ENCODE assay signal across 27 cellular contexts in the genomic region with DNA sequence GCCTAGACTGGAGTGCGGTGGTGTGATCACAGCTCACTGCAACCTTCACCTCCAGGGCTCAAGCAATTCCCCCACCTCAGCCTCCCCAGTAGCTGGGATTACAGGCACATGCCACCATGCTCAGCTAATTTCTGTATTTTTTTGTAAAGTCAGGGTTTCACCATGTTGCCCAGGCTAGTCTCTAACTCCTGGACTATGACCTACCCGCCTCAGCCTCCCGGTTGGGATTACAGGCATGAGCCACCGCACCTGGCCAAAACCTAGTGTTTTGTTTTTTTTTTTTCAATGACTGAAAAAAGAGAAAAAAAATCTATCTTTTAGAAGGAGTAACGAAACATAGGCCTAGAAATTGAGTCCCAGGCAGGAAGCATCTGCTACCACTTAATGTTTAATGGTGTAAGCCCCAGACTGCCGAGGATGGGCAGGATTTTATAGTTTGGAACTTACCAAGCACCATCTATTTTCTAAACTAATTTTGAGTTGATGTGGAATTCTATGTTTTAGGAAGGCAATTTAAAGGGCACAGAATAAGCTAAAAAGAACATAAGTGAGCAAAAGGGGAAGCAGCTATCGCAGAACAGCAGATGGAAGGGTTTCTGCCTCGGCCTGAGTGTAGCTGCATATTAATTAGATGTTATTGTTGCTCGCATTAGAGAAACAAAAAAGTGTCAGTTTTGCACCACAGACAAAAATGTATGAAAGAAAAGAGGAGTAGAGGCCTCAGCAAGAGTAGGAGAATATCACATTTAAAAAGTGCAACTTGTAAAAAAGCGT. TPM values are rescaled to one million over a fixed set of nuclear protein-coding genes. Genes with fewer than 3 reads are reported as not detected.
DNase-seq lines count a peak whose midpoint lies in the region; ATAC-seq and TF ChIP-seq lines count a peak whose summit lies in the region.
"Had no signal": no experiment of that assay in that cellular context is flagged by ENCODE, and none has a peak within 500 bp of the region (broad histone marks: within the 10 kb centered on the region; RNA-seq: fewer than 3 reads in every experiment).

No MANE protein-coding gene starts in this region.

- peak overlapping the region; percentile 7; the same call in 1 of the 2 replicates for H3K4me2 ChIP-seq in OCI-LY1 (ENCODE audit: low read length)
- no peak overlapping the region for H3K4me2 ChIP-seq in hepatocyte

- H3K36me3 ChIP-seq in OCI-LY1 (ENCODE audit: insufficient read depth, low read length) (no peaks in the 10 kb centered on the region), hepatocyte (replicated peaks; ENCODE audit: insufficient read depth, low read depth) (no peaks in the 10 kb centered on the region), uterus (no peaks in the 10 kb centered on the region)
- H3K36me3 ChIP-seq: heart right ventricle, thyroid gland had no signal

- peak; percentile 20 for DNase-seq in Ammon's horn (ENCODE audit: low spot score)
- DNase-seq in DMS 273 treated with DMSO at 0.1 percent for 48 hours (lab: John Stamatoyannopoulos, UW): peak; percentile 30
- no peak for DNase-seq in hepatocyte (ENCODE audit: low spot score)
- no peak for DNase-seq in uterus
- DNase-seq in T-helper 2 cell: no peak
- DNase-seq in NCI-H69 (lab: John Stamatoyannopoulos, UW): no peak
- DNase-seq: activated effector memory CD4-positive, alpha-beta T cell treated with Interleukin-2 at 50 U/mL for 16 hours; activated T-cell treated with anti-CD3 and anti-CD28 coated beads for 4 hours; CD4-positive, alpha-beta T cell; effector CD4-positive, alpha-beta T cell; heart right ventricle; naive thymus-derived CD8-positive, alpha-beta T cell; NCI-H1694 treated with DMSO at 0.1 percent for 48 hours; PC-3; right cardiac atrium; stimulated activated CD4-positive, alpha-beta T cell treated with anti-CD3 and anti-CD28 coated beads, Interleukin-12 subunit alpha, Interleukin-12 subunit beta, amount 100 ng/mL, for 4 hours; stimulated activated CD4-positive, alpha-beta T cell treated with anti-CD3 and anti-CD28 coated beads, Interleukin-4, amount 100 ng/mL, for 4 hours; stimulated activated naive CD4-positive, alpha-beta T cell treated with Interleukin-2 at 50 U/mL for 16 hours; T1000; thyroid gland had no signal

- H2AFZ ChIP-seq in OCI-LY1 (ENCODE audit: low read length) (no peak overlapping the region), hepatocyte (no peak overlapping the region)
- H2AFZ ChIP-seq: parathyroid adenoma had no signal

- ATAC-seq in GM19467 (IDR thresholded peaks at IDR 0.05; ENCODE audit: unreplicated experiment): no peak
- ATAC-seq: activated CD4-positive, CD25-positive, alpha-beta regulatory T cell treated with anti-CD3 and anti-CD28 coated beads, Interleukin-2, amount 50 U/mL, for 24 hours; activated CD8-positive, alpha-beta T cell treated with anti-CD3 and anti-CD28 coated beads for 36 hours; heart right ventricle; naive thymus-derived CD8-positive, alpha-beta T cell; PC-3; right cardiac atrium; Right ventricle myocardium inferior had no signal

- intact Hi-C loops in uterus (cut with DNase I; ENCODE audit: low total_unique reads): no loop called here

- TF ChIP-seq POLR2A in uterus (IDR thresholded peaks at IDR 0.05): no peak

- H3K9me2 ChIP-seq in OCI-LY1 (ENCODE audit: low read depth, low read length) (no peaks in the 10 kb centered on the region), hepatocyte (replicated peaks; ENCODE audit: insufficient read depth) (no peaks in the 10 kb centered on the region)

- no peak overlapping the region for H3K27ac ChIP-seq in OCI-LY1 (ENCODE audit: low read depth, low read length, poor library complexity, severe bottlenecking)
- H3K27ac ChIP-seq in hepatocyte: peak overlapping the region; percentile 47
- no peak overlapping the region for H3K27ac ChIP-seq in uterus
- H3K27ac ChIP-seq: epithelial cell of prostate, heart right ventricle, parathyroid adenoma, thyroid gland had no signal

- no peaks in the 10 kb centered on the region for H3K27me3 ChIP-seq in OCI-LY1 (ENCODE audit: insufficient read depth, low read length)
- H3K27me3 ChIP-seq in hepatocyte: no peaks in the 10 kb centered on the region
- no peaks in the 10 kb centered on the region for H3K27me3 ChIP-seq in uterus
- H3K27me3 ChIP-seq: heart right ventricle, thyroid gland had no signal

- TF ChIP-seq CTCF in OCI-LY1 (IDR thresholded peaks at IDR 0.05; ENCODE audit: low read length): no peak
- TF ChIP-seq CTCF in hepatocyte (IDR thresholded peaks at IDR 0.05; ENCODE audit: poor library complexity): no peak
- no peak for TF ChIP-seq CTCF in uterus (IDR thresholded peaks at IDR 0.05)

- H3K4me1 ChIP-seq in OCI-LY1 (ENCODE audit: insufficient read depth, low read length, severe bottlenecking): peaks cover 27% of the 10 kb centered on the region
- peaks cover 4% of the 10 kb centered on the region for H3K4me1 ChIP-seq in hepatocyte (ENCODE audit: insufficient read depth)
- no peaks in the 10 kb centered on the region for H3K4me1 ChIP-seq in uterus
- H3K4me1 ChIP-seq: parathyroid adenoma, thyroid gland had no signal

- H3F3A ChIP-seq in OCI-LY1 (ENCODE audit: insufficient read depth, low read length): no peaks in the 10 kb centered on the region

- no peaks in the 10 kb centered on the region for H4K20me1 ChIP-seq in OCI-LY1 (ENCODE audit: insufficient read depth, low read length)
- H4K20me1 ChIP-seq in hepatocyte (ENCODE audit: insufficient read depth, poor library complexity, severe bottlenecking): no peaks in the 10 kb centered on the region

- H3K79me2 ChIP-seq in OCI-LY1 (ENCODE audit: insufficient read depth, low read length) (no peaks in the 10 kb centered on the region), hepatocyte (no peaks in the 10 kb centered on the region)
- H3K79me2 ChIP-seq: parathyroid adenoma had no signal

- H3K9me3 ChIP-seq in OCI-LY1 (ENCODE audit: low read length): no peaks in the 10 kb centered on the region
- H3K9me3 ChIP-seq in hepatocyte (ENCODE audit: low read depth): no peaks in the 10 kb centered on the region
- no peaks in the 10 kb centered on the region for H3K9me3 ChIP-seq in uterus
- H3K9me3 ChIP-seq: heart right ventricle, thyroid gland had no signal

- H3K4me3 ChIP-seq in OCI-LY1 (ENCODE audit: low read depth, low read length, poor library complexity, severe bottlenecking) (no peak overlapping the region), hepatocyte (no peak overlapping the region), uterus (no peak overlapping the region)
- H3K4me3 ChIP-seq: heart right ventricle, thyroid gland had no signal

- no peak overlapping the region for H3K9ac ChIP-seq in OCI-LY1 (ENCODE audit: low read length)
- H3K9ac ChIP-seq: parathyroid adenoma had no signal

- 60% methylated on average over 10 of the region's 10 CpGs for WGBS in hepatocyte (ENCODE audit: low lambda C conversion rate, missing lambda C conversion rate)

RNA-seq across cellular contexts. Expression of a gene that starts 24.2 kb away (rescaled TPM):
- total RNA-seq in hepatocyte (9.5 and 13.8 TPM in 2 replicates), uterus (10 to 100 TPM in 1 of 4 donors, 1 to 10 TPM in 2, under 1 TPM in 1; 0.29 to 11.8 (median 8.0) TPM)
- 16.6 and 23.5 TPM in 2 replicates for polyA plus RNA-seq in hepatocyte
- total RNA-seq: CD4-positive, alpha-beta T cell; naive thymus-derived CD8-positive, alpha-beta T cell had no signal
- polyA plus RNA-seq: naive thymus-derived CD8-positive, alpha-beta T cell had no signal

Comparison
In these comparisons a context has a peak if more than half of its experiments do, and no peak if none do; other contexts are left out.
1. DNase-seq: peak in Ammon's horn (single experiment) and DMS 273 treated with DMSO at 0.1 percent for 48 hours (single experiment); none in hepatocyte (single experiment), uterus (0 of 2), T-helper 2 cell (0 of 5) and NCI-H69 (single experiment).